16 cellular contexts compared by ENCODE assay signal in genomic region chr22:30875481-30876215, GRCh38.
DNase-seq lines count a peak whose midpoint lies in the region; ATAC-seq and TF ChIP-seq lines count a peak whose summit lies in the region.
"Had no signal": no experiment of that assay in that cellular context is flagged by ENCODE, and none has a peak within 500 bp of the region (broad histone marks: within the 10 kb centered on the region; RNA-seq: fewer than 3 reads in every experiment).

No MANE protein-coding gene starts in this region.

- no peaks in the 10 kb centered on the region for H3K27me3 Mint-ChIP-seq in WTC11 (ENCODE audit: low read depth)
- H3K27me3 Mint-ChIP-seq: activated naive CD4-positive, alpha-beta T cell treated with anti-CD3 and anti-CD28 coated beads, Interleukin-2, amount 10 ng/mL, durations not matched to agents 7 days and 5 days had no signal

- TF ChIP-seq CTCF in WTC11 (IDR thresholded peaks at IDR 0.05), result no peak
- no peak for TF ChIP-seq CTCF in osteoblast (IDR thresholded peaks at IDR 0.05; ENCODE audit: extremely low read depth, low read depth, low read length)
- TF ChIP-seq CTCF in PC-3 (conservative IDR thresholded peaks at IDR 0.05; ENCODE audit: low read depth, low read length), result no peak

- no peak overlapping the region for H3K27ac Mint-ChIP-seq in WTC11
- H3K27ac Mint-ChIP-seq: activated naive CD4-positive, alpha-beta T cell treated with anti-CD3 and anti-CD28 coated beads, Interleukin-2, amount 10 ng/mL, durations not matched to agents 7 days and 5 days had no signal

- no peaks in the 10 kb centered on the region for H3K36me3 Mint-ChIP-seq in WTC11
- H3K36me3 Mint-ChIP-seq: activated naive CD4-positive, alpha-beta T cell treated with anti-CD3 and anti-CD28 coated beads, Interleukin-2, amount 10 ng/mL, durations not matched to agents 7 days and 5 days had no signal

- no TSS peak for BruUV-seq in PC-3 (replicated peaks; lab: Mats Ljungman, UMichigan)

- H3K36me3 ChIP-seq in BLaER1 (no peaks in the 10 kb centered on the region), osteoblast (ENCODE audit: insufficient read depth, low read length) (no peaks in the 10 kb centered on the region), PC-3 (ENCODE audit: low read depth, low read length) (no peaks in the 10 kb centered on the region)
- H3K36me3 ChIP-seq: transverse colon had no signal

- ATAC-seq in WTC11 (no peak), left cardiac atrium (peak; percentile 59 to 76), PC-3 (no peak)

- H3K4me3 ChIP-seq in BLaER1, result no peak overlapping the region
- H3K4me3 ChIP-seq in osteoblast (ENCODE audit: insufficient read depth, low read length), result no peak overlapping the region
- no peak overlapping the region for H3K4me3 ChIP-seq in PC-3 (ENCODE audit: low read length)
- H3K4me3 ChIP-seq: transverse colon had no signal

- POLR2A ChIA-PET in WTC11 (lab: Charles Lee), result no interaction called here
- POLR2A ChIA-PET in PC-3 (lab: Charles Lee; ENCODE audit: unreplicated experiment), result no interaction called here

- H3K27me3 ChIP-seq in BLaER1, result no peaks in the 10 kb centered on the region
- no peaks in the 10 kb centered on the region for H3K27me3 ChIP-seq in osteoblast (ENCODE audit: insufficient read depth, low read length)
- H3K27me3 ChIP-seq in PC-3 (ENCODE audit: low read length), result no peaks in the 10 kb centered on the region
- H3K27me3 ChIP-seq: transverse colon had no signal

- no peaks in the 10 kb centered on the region for H3K4me1 Mint-ChIP-seq in WTC11
- H3K4me1 Mint-ChIP-seq: activated naive CD4-positive, alpha-beta T cell treated with anti-CD3 and anti-CD28 coated beads, Interleukin-2, amount 10 ng/mL, durations not matched to agents 7 days and 5 days had no signal

- H3K79me2 ChIP-seq in osteoblast (ENCODE audit: insufficient read depth, low read length), result no peaks in the 10 kb centered on the region
- H3K79me2 ChIP-seq in PC-3 (ENCODE audit: low read length), result no peaks in the 10 kb centered on the region

- H3K9me3 Mint-ChIP-seq in WTC11, result no peaks in the 10 kb centered on the region
- H3K9me3 Mint-ChIP-seq: activated naive CD4-positive, alpha-beta T cell treated with anti-CD3 and anti-CD28 coated beads, Interleukin-2, amount 10 ng/mL, durations not matched to agents 7 days and 5 days had no signal

- H3K4me2 ChIP-seq in BLaER1, result peak overlapping the region; percentile 92
- H3K4me2 ChIP-seq in osteoblast (ENCODE audit: insufficient read depth, low read length), result no peak overlapping the region
- H3K4me2 ChIP-seq in PC-3 (ENCODE audit: low read length), result no peak overlapping the region

- H3K9me3 ChIP-seq in BLaER1 (no peaks in the 10 kb centered on the region), osteoblast (ENCODE audit: low read depth, low read length) (no peaks in the 10 kb centered on the region), PC-3 (ENCODE audit: low read length) (no peaks in the 10 kb centered on the region)
- H3K9me3 ChIP-seq: transverse colon had no signal

- H3K27ac ChIP-seq in BLaER1 (peak overlapping the region; percentile 35), osteoblast (ENCODE audit: low read depth, low read length) (no peak overlapping the region), PC-3 (ENCODE audit: low read length) (no peak overlapping the region)
- H3K27ac ChIP-seq: transverse colon had no signal

- intact Hi-C loops in left cardiac atrium (cut with DNase I) (loop anchor here (10.0 kb wide), 2 partner anchors 71 to 101 kb away; no protein-coding TSS in a partner anchor), PC-3 (cut with micrococcal nuclease) (no loop called here)

- H4K20me1 ChIP-seq in BLaER1, result no peaks in the 10 kb centered on the region
- H4K20me1 ChIP-seq in osteoblast (ENCODE audit: insufficient read depth, low read length), result peaks cover 3% of the 10 kb centered on the region
- no peaks in the 10 kb centered on the region for H4K20me1 ChIP-seq in PC-3 (ENCODE audit: low read length)

- H3K9ac ChIP-seq in BLaER1 (no peak overlapping the region), PC-3 (ENCODE audit: low read length) (no peak overlapping the region)

- DNase-seq in WTC11 (ENCODE audit: low spot score), result peak; percentile 7
- peak; percentile 63 for DNase-seq in left cardiac atrium
- peak; percentile 79 for DNase-seq in osteoblast (ENCODE audit: insufficient read length, low spot score, missing footprints)
- no peak for DNase-seq in HUDEP-2 (lab: John Stamatoyannopoulos, UW; ENCODE audit: unreplicated experiment in 76 of 76)
- no peak for DNase-seq in PC-3
- no peak for DNase-seq in GDM1 (lab: John Stamatoyannopoulos, UW)
- DNase-seq in SHP77 treated with DMSO at 0.1 percent for 48 hours (lab: John Stamatoyannopoulos, UW), result no peak
- DNase-seq: activated CD8-positive, alpha-beta memory T cell treated with anti-CD3 and anti-CD28 coated beads, Interleukin-2, amount 50 U/mL, for 48 hours; NCI-H1105 treated with DMSO at 0.1 percent for 48 hours; NK-92 treated with Interleukin-12 subunit alpha and Interleukin-12 subunit beta, amount 100 ng/mL, for 24 hours; SIG-M5; stimulated activated CD4-positive, alpha-beta T cell treated with anti-CD3 and anti-CD28 coated beads, Interleukin-4, amount 100 ng/mL, for 1 hour; T-helper 9 cell; transverse colon had no signal

- CTCF ChIA-PET in WTC11 (lab: Charles Lee) (no interaction called here), PC-3 (lab: Charles Lee) (no interaction called here)

- H2AFZ ChIP-seq in osteoblast (ENCODE audit: low read length) (no peak overlapping the region), PC-3 (ENCODE audit: low read length) (no peak overlapping the region)

- no peaks in the 10 kb centered on the region for H3F3A ChIP-seq in PC-3 (ENCODE audit: low read length, unreplicated experiment)

- H3K4me1 ChIP-seq in BLaER1, result peaks cover 52% of the 10 kb centered on the region
- H3K4me1 ChIP-seq in osteoblast (ENCODE audit: insufficient read depth, low read length), result no peaks in the 10 kb centered on the region
- H3K4me1 ChIP-seq in PC-3 (ENCODE audit: insufficient read depth, low read length), result no peaks in the 10 kb centered on the region
- H3K4me1 ChIP-seq: transverse colon had no signal

- H3K9me2 ChIP-seq in PC-3 (replicated peaks; ENCODE audit: low read length), result no peaks in the 10 kb centered on the region

- H3K4me3 Mint-ChIP-seq in WTC11, result no peak overlapping the region
- H3K4me3 Mint-ChIP-seq: activated naive CD4-positive, alpha-beta T cell treated with anti-CD3 and anti-CD28 coated beads, Interleukin-2, amount 10 ng/mL, durations not matched to agents 7 days and 5 days had no signal

TF ChIP-seq in WTC11, 78 proteins besides CTCF, POLR2A, EP300 and RAD21 (continues in another document):
- TF ChIP-seq USF1 (CRISPR knock-in tag; IDR thresholded peaks at IDR 0.05), result no peak
- TF ChIP-seq USF2 (CRISPR knock-in tag; IDR thresholded peaks at IDR 0.05), result no peak
- no peak for TF ChIP-seq GABPB1 (CRISPR knock-in tag; IDR thresholded peaks at IDR 0.05)
- TF ChIP-seq JAZF1 (CRISPR knock-in tag; IDR thresholded peaks at IDR 0.05), result no peak
- TF ChIP-seq SP1 (CRISPR knock-in tag; conservative IDR thresholded peaks at IDR 0.05), result no peak
- no peak for TF ChIP-seq FOXP4 (CRISPR knock-in tag; IDR thresholded peaks at IDR 0.05)
- no peak for TF ChIP-seq ZNF425 (CRISPR knock-in tag; conservative IDR thresholded peaks at IDR 0.05)
- TF ChIP-seq NFE2L1 (CRISPR knock-in tag; IDR thresholded peaks at IDR 0.05), result no peak
- no peak for TF ChIP-seq OVOL2 (CRISPR knock-in tag; IDR thresholded peaks at IDR 0.05; ENCODE audit: borderline replicate concordance)
- no peak for TF ChIP-seq ZNF232 (CRISPR knock-in tag; IDR thresholded peaks at IDR 0.05)

Comparison
In these comparisons a context has a peak if more than half of its experiments do, and no peak if none do; other contexts are left out.
1. ATAC-seq: peak in left cardiac atrium (2 of 2); none in WTC11 (single experiment) and PC-3 (single experiment).
2. DNase-seq: peak in WTC11 (single experiment), left cardiac atrium (single experiment) and osteoblast (single experiment); none in HUDEP-2 (0 of 76), PC-3 (single experiment), GDM1 (single experiment) and SHP77 treated with DMSO at 0.1 percent for 48 hours (single experiment).